ENCODE assay signal across 19 cellular contexts in the genomic region with DNA sequence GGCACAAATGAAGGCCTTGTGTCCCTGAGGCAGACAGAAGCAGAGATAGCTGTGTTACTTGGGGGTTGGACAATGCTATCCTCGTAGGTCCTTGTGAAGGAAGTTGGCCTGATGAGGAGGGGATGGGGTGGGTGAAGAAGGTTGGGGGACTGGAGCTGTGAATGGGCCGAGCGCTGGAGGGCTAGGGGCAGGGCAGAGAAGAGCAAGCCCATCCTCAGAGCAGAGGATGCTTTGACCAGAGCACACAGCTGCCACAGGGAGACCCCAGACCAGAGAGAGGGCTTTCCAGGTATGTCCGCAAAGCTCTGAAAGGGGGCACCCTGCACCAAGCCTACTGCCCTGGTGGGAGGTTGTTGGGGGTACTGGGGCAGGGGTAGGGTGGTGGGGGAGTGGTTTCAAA. TPM values are rescaled to one million over a fixed set of nuclear protein-coding genes. Genes with fewer than 3 reads are reported as not detected.
DNase-seq lines count a peak whose midpoint lies in the region; ATAC-seq and TF ChIP-seq lines count a peak whose summit lies in the region.
"Had no signal": no experiment of that assay in that cellular context is flagged by ENCODE, and none has a peak within 500 bp of the region (broad histone marks: within the 10 kb centered on the region; RNA-seq: fewer than 3 reads in every experiment).

No MANE protein-coding gene starts in this region.

- no peaks in the 10 kb centered on the region for H3K36me3 Mint-ChIP-seq in activated CD4-positive, alpha-beta T cell treated with anti-CD3 and anti-CD28 coated beads, Interleukin-2, amount 10 ng/mL, durations not matched to agents 7 days and 5 days (ENCODE audit: low read depth)
- no peaks in the 10 kb centered on the region for H3K36me3 Mint-ChIP-seq in neural crest cell (ENCODE audit: low read depth)

- H4K20me1 ChIP-seq in Loucy (ENCODE audit: insufficient read depth, low read length, poor library complexity, severe bottlenecking): no peaks in the 10 kb centered on the region

- H3K4me3 Mint-ChIP-seq in activated CD4-positive, alpha-beta T cell treated with anti-CD3 and anti-CD28 coated beads, Interleukin-2, amount 10 ng/mL, durations not matched to agents 7 days and 5 days: no peak overlapping the region
- H3K4me3 Mint-ChIP-seq in neural crest cell: no peak overlapping the region

- DNase-seq in activated CD4-positive, alpha-beta T cell treated with anti-CD3 and anti-CD28 coated beads, Interleukin-2, amount 10 ng/mL, durations not matched to agents 7 days and 5 days: no peak
- DNase-seq in activated CD4-positive, alpha-beta T cell treated with anti-CD3 and anti-CD28 coated beads, Interleukin-2, amount 50 U/mL, for 1 hour: no peak
- DNase-seq in neural crest cell (ENCODE audit: low read depth, low spot score) (no peak), upper lobe of left lung (no peak), NCI-H82 treated with DMSO at 0.1 percent for 48 hours (lab: John Stamatoyannopoulos, UW; ENCODE audit: unreplicated experiment) (no peak), Right ventricle myocardium superior (no peak)
- no peak for DNase-seq in activated naive CD4-positive, alpha-beta T cell treated with Interleukin-2 at 50 U/mL for 16 hours
- DNase-seq: COR-L47, DMS153, EL, NCI-H1092, NCI-H1694, NCI-H2107, NCI-H345 had no signal

- no peak overlapping the region for H2AFZ ChIP-seq in Loucy (ENCODE audit: low read length)

- ATAC-seq in upper lobe of left lung (ENCODE audit: low FRiP score in 2 of 2): no peak
- ATAC-seq in Right ventricle myocardium superior (ENCODE audit: poor library complexity): no peak

- 80 to 84% methylated on average over 4 of the region's 4 CpGs for WGBS in upper lobe of left lung, 2 donors

- H3K9me3 ChIP-seq in Loucy (ENCODE audit: insufficient read depth, low read depth, low read length): no peaks in the 10 kb centered on the region
- H3K9me3 ChIP-seq in upper lobe of left lung: no peaks in the 10 kb centered on the region

- CTCF ChIA-PET in activated CD4-positive, alpha-beta T cell treated with anti-CD3 and anti-CD28 coated beads, Interleukin-2, amount 10 ng/mL, durations not matched to agents 7 days and 5 days (lab: Charles Lee): interaction anchor here (0.8 to 3.2 kb wide), 8 partner anchors 8 to 66 kb away, joined by 3 to 11 read pairs (median 3); no protein-coding TSS in a partner anchor

- H3K79me2 ChIP-seq in Loucy (ENCODE audit: insufficient read depth, low read length): no peaks in the 10 kb centered on the region

- intact Hi-C loops in Right ventricle myocardium superior (cut with DNase I): no loop called here

- no peak for TF ChIP-seq EP300 in upper lobe of left lung (IDR thresholded peaks at IDR 0.05)

- peaks cover 27% of the 10 kb centered on the region for H3K4me1 Mint-ChIP-seq in activated CD4-positive, alpha-beta T cell treated with anti-CD3 and anti-CD28 coated beads, Interleukin-2, amount 10 ng/mL, durations not matched to agents 7 days and 5 days
- H3K4me1 Mint-ChIP-seq in neural crest cell: no peaks in the 10 kb centered on the region

- H3K9ac ChIP-seq in Loucy (ENCODE audit: low read depth, low read length, poor library complexity, severe bottlenecking): peak overlapping the region; percentile 34

- H3K36me3 ChIP-seq in Loucy (ENCODE audit: insufficient read depth, low read length) (no peaks in the 10 kb centered on the region), upper lobe of left lung (no peaks in the 10 kb centered on the region)

- POLR2A ChIA-PET in activated CD4-positive, alpha-beta T cell treated with anti-CD3 and anti-CD28 coated beads, Interleukin-2, amount 10 ng/mL, durations not matched to agents 7 days and 5 days (lab: Charles Lee): no interaction called here

- no peak for TF ChIP-seq POLR2A in upper lobe of left lung (IDR thresholded peaks at IDR 0.05)

- H3K9me3 Mint-ChIP-seq in activated CD4-positive, alpha-beta T cell treated with anti-CD3 and anti-CD28 coated beads, Interleukin-2, amount 10 ng/mL, durations not matched to agents 7 days and 5 days: no peaks in the 10 kb centered on the region
- no peaks in the 10 kb centered on the region for H3K9me3 Mint-ChIP-seq in neural crest cell

- TF ChIP-seq CTCF in Loucy (conservative IDR thresholded peaks at IDR 0.05; ENCODE audit: low read length) (no peak), neural crest cell (conservative IDR thresholded peaks at IDR 0.05) (no peak), upper lobe of left lung (IDR thresholded peaks at IDR 0.05) (no peak)

- H3K4me2 ChIP-seq in Loucy (ENCODE audit: low read depth, low read length, poor library complexity, severe bottlenecking): no peak overlapping the region

- peak overlapping the region; percentile 48 for H3K27ac Mint-ChIP-seq in activated CD4-positive, alpha-beta T cell treated with anti-CD3 and anti-CD28 coated beads, Interleukin-2, amount 10 ng/mL, durations not matched to agents 7 days and 5 days
- peak overlapping the region; percentile 62 for H3K27ac Mint-ChIP-seq in neural crest cell (ENCODE audit: unreplicated experiment)

- H3K9me2 ChIP-seq in Loucy (replicated peaks; ENCODE audit: low read depth, low read length): no peaks in the 10 kb centered on the region

- H3K4me3 ChIP-seq in Loucy (ENCODE audit: low read length, poor library complexity, severe bottlenecking) (no peak overlapping the region), upper lobe of left lung (no peak overlapping the region)
- H3K4me3 ChIP-seq: K562 had no signal

- H3F3A ChIP-seq in Loucy (ENCODE audit: low read depth): no peaks in the 10 kb centered on the region

- no peaks in the 10 kb centered on the region for H3K27me3 Mint-ChIP-seq in activated CD4-positive, alpha-beta T cell treated with anti-CD3 and anti-CD28 coated beads, Interleukin-2, amount 10 ng/mL, durations not matched to agents 7 days and 5 days
- no peaks in the 10 kb centered on the region for H3K27me3 Mint-ChIP-seq in neural crest cell (ENCODE audit: low read depth)

- H3K27me3 ChIP-seq in Loucy (ENCODE audit: insufficient read depth, low read length, poor library complexity, severe bottlenecking): no peaks in the 10 kb centered on the region
- H3K27me3 ChIP-seq in upper lobe of left lung: no peaks in the 10 kb centered on the region

- peak overlapping the region in 3 of 4 donors; percentile 56 to 83 (median 68) for H3K27ac ChIP-seq in upper lobe of left lung
- H3K27ac ChIP-seq: C4-2B had no signal

- H3K4me1 ChIP-seq in Loucy (ENCODE audit: insufficient read depth, low read length, poor library complexity, severe bottlenecking) (peaks cover 20% of the 10 kb centered on the region), upper lobe of left lung (peaks cover 34 to 50% (median 43%) of the 10 kb centered on the region in 4 donors)

RNA-seq across cellular contexts. Expression of gene TBC1D2B, which starts 5.7 kb away (rescaled TPM):
- total RNA-seq in activated CD4-positive, alpha-beta T cell treated with anti-CD3 and anti-CD28 coated beads, Interleukin-2, amount 10 ng/mL, durations not matched to agents 7 days and 5 days: 10 to 100 TPM; 77.2 to 83.7 TPM
- 19.7 and 21.8 TPM in 2 replicates for total RNA-seq in neural crest cell
- 100 to 1,000 TPM in 1 of 6 donors, 10 to 100 TPM in 5; 31.5 to 103 (median 64.2) TPM for total RNA-seq in upper lobe of left lung
- total RNA-seq in Right ventricle myocardium superior: 9.8 TPM

RNA-seq across cellular contexts. Expression of gene SH2D7, which starts 9.2 kb away (rescaled TPM):
- not detected for total RNA-seq in activated CD4-positive, alpha-beta T cell treated with anti-CD3 and anti-CD28 coated beads, Interleukin-2, amount 10 ng/mL, durations not matched to agents 7 days and 5 days
- total RNA-seq in neural crest cell: not detected in 2 replicates
- under 1 TPM in 1 of 6 donors, not detected in 5; 0.09 TPM for total RNA-seq in upper lobe of left lung
- not detected for total RNA-seq in Right ventricle myocardium superior
- total RNA-seq: H4, K562, M059J had no signal

RNA-seq across cellular contexts. Expression of gene CIB2, which starts 48.1 kb away (rescaled TPM):
- total RNA-seq in activated CD4-positive, alpha-beta T cell treated with anti-CD3 and anti-CD28 coated beads, Interleukin-2, amount 10 ng/mL, durations not matched to agents 7 days and 5 days: under 1 TPM; 0.44 to 0.55 TPM
- total RNA-seq in neural crest cell (36.5 and 37.7 TPM in 2 replicates), upper lobe of left lung (1 to 10 TPM in 3 of 6 donors, under 1 TPM in 2, not detected in 1; 0.77 to 5.2 (median 1.2) TPM), Right ventricle myocardium superior (21.9 TPM)
